In genomic region chr19:14042673-14043608, GRCh38 we compare ENCODE assay signal across 9 cellular contexts. TPM values are rescaled to one million over a fixed set of nuclear protein-coding genes. Genes with fewer than 3 reads are reported as not detected.
DNase-seq lines count a peak whose midpoint lies in the region; ATAC-seq, FAIRE-seq and TF ChIP-seq lines count a peak whose summit lies in the region.
"Not testable (repeated sequence)": the region's sequence is repeated elsewhere in the genome, so short reads cannot be mapped to it uniquely, and the experiment has no call there.
"Had no signal": no experiment of that assay in that cellular context is flagged by ENCODE, and none has a peak within 500 bp of the region (broad histone marks: within the 10 kb centered on the region; RNA-seq: fewer than 3 reads in every experiment).

No MANE protein-coding gene starts in this region.

- not testable (repeated sequence) for H3K36me3 Mint-ChIP-seq in brain; glutamatergic neuron (ENCODE audit: unreplicated experiment); naive B cell

- not testable (repeated sequence) for H3K4me1 Mint-ChIP-seq in brain; glutamatergic neuron (ENCODE audit: low read depth, unreplicated experiment)
- H3K4me1 Mint-ChIP-seq in naive B cell, result peaks cover 7 to 22% (median 18%) of the 10 kb centered on the region in 3 donors

- H3K27ac Mint-ChIP-seq in brain (peak overlapping the region in 3 of 5 experiments; percentile 41 to 53 (median 46)), naive B cell (peak overlapping the region in 5 of 6 donors; percentile 62 to 91 (median 89))
- H3K27ac Mint-ChIP-seq in glutamatergic neuron (ENCODE audit: unreplicated experiment), result not testable (repeated sequence)

- not testable (repeated sequence) for H3K9me3 Mint-ChIP-seq in brain; glutamatergic neuron (ENCODE audit: unreplicated experiment); naive B cell

- H3K36me3 ChIP-seq in suprapubic skin, result not testable (repeated sequence)

- ATAC-seq in naive B cell (ENCODE audit: low read depth in 2 of 2), result peak; percentile 75 to 78

- not testable (repeated sequence) for FAIRE-seq in D721Med (lab: Jason Lieb, UNC)
- FAIRE-seq in TTC549 (lab: Jason Lieb, UNC), result peak; percentile 25

- not testable (repeated sequence) for H3K27me3 ChIP-seq in suprapubic skin

- H3K27me3 Mint-ChIP-seq in brain; glutamatergic neuron (ENCODE audit: unreplicated experiment); naive B cell: not testable (repeated sequence)

- TF ChIP-seq CTCF in D721Med (IDR thresholded peaks at IDR 0.05; ENCODE audit: insufficient read depth, missing control alignments), result peak; percentile 44
- peak; percentile 63 for TF ChIP-seq CTCF in HFF-Myc (IDR thresholded peaks at IDR 0.05; ENCODE audit: low read depth, low read length, missing control alignments)
- peak; percentile 48 to 57 for TF ChIP-seq CTCF in brain (conservative IDR thresholded peaks at IDR 0.05)
- TF ChIP-seq CTCF in glutamatergic neuron (IDR thresholded peaks at IDR 0.05; ENCODE audit: partially characterized antibody, unreplicated experiment), result peak; percentile 61
- TF ChIP-seq CTCF in suprapubic skin (IDR thresholded peaks at IDR 0.05), result peak; percentile 9 to 45

- DNase-seq in D721Med (ENCODE audit: insufficient read length, low spot score), result peak; percentile 60
- DNase-seq in HFF-Myc (ENCODE audit: extremely low read depth, low read depth), result peak; percentile 81
- DNase-seq in NCI-H345 (lab: John Stamatoyannopoulos, UW), result peak; percentile 14
- peak; percentile 46 for DNase-seq in glutamatergic neuron
- DNase-seq in naive B cell; suprapubic skin (ENCODE audit: low spot score in 2 of 2): not testable (repeated sequence)

- 57% methylated on average over 18 of the region's 19 CpGs for WGBS in suprapubic skin

- H3K27ac ChIP-seq in suprapubic skin, result not testable (repeated sequence)

- not testable (repeated sequence) for H3K4me3 Mint-ChIP-seq in brain; glutamatergic neuron (ENCODE audit: unreplicated experiment)
- H3K4me3 Mint-ChIP-seq in naive B cell, result peak overlapping the region in 1 of 8 donors; percentile 25

- not testable (repeated sequence) for H3K4me1 ChIP-seq in suprapubic skin

- not testable (repeated sequence) for H3K9me3 ChIP-seq in suprapubic skin

- H3K4me3 ChIP-seq in HFF-Myc (replicated peaks; ENCODE audit: low read depth, low read length); suprapubic skin: not testable (repeated sequence)

- TF ChIP-seq EP300 in suprapubic skin (IDR thresholded peaks at IDR 0.05), result not testable (repeated sequence)

- TF ChIP-seq POLR2A in suprapubic skin (IDR thresholded peaks at IDR 0.05), result not testable (repeated sequence)

RNA-seq across cellular contexts. Expression of gene IL27RA, which starts 11.4 kb away (rescaled TPM):
- 2.5 TPM for polyA plus RNA-seq in brain (ENCODE audit: insufficient read depth, low read depth, low replicate concordance)
- not detected for total RNA-seq in glutamatergic neuron (ENCODE audit: unreplicated experiment)
- polyA plus RNA-seq in naive B cell (ENCODE audit: low read depth in 6 of 6), result 10 to 100 TPM; 38.5 to 55.6 (median 48.2) TPM
- total RNA-seq in suprapubic skin, result 1 to 10 TPM in 3 of 4 donors, under 1 TPM in 1; 0.76 to 2.5 (median 1.5) TPM

RNA-seq across cellular contexts. Expression of gene RLN3, which starts 15.0 kb away (rescaled TPM):
- polyA plus RNA-seq in brain (ENCODE audit: insufficient read depth, low read depth, low replicate concordance) (0.71 TPM), naive B cell (ENCODE audit: low read depth in 6 of 6) (not detected)
- total RNA-seq in glutamatergic neuron (ENCODE audit: unreplicated experiment) (not detected), suprapubic skin (not detected)
- total RNA-seq: posterior vena cava had no signal

RNA-seq across cellular contexts. Expression of gene PALM3, which starts 18.9 kb away (rescaled TPM):
- polyA plus RNA-seq in brain (ENCODE audit: insufficient read depth, low read depth, low replicate concordance), result 1.9 TPM
- total RNA-seq in glutamatergic neuron (ENCODE audit: unreplicated experiment), result 6.7 TPM
- polyA plus RNA-seq in naive B cell (ENCODE audit: low read depth in 6 of 6), result not detected
- not detected for total RNA-seq in suprapubic skin

RNA-seq across cellular contexts. Expression of gene MISP3, which starts 29.6 kb away (rescaled TPM):
- polyA plus RNA-seq in brain (ENCODE audit: insufficient read depth, low read depth, low replicate concordance) (22.6 TPM), naive B cell (ENCODE audit: low read depth in 6 of 6) (under 1 TPM in 3 of 6 donors, not detected in 3; 0.16 to 0.53 (median 0.20) TPM)
- total RNA-seq in glutamatergic neuron (ENCODE audit: unreplicated experiment) (2.2 TPM), suprapubic skin (10 to 100 TPM; 10.5 to 18.5 (median 15.9) TPM)

RNA-seq across cellular contexts. Expression of gene RFX1, which starts 36.8 kb away (rescaled TPM):
- polyA plus RNA-seq in brain (ENCODE audit: insufficient read depth, low read depth, low replicate concordance), result 17.4 TPM
- total RNA-seq in glutamatergic neuron (ENCODE audit: unreplicated experiment), result 9.4 TPM
- polyA plus RNA-seq in naive B cell (ENCODE audit: low read depth in 6 of 6), result 1 to 10 TPM in 3 of 6 donors, under 1 TPM in 3; 0.27 to 2.3 (median 1.1) TPM
- 10 to 100 TPM in 2 of 4 donors, 1 to 10 TPM in 2; 6.8 to 13.2 (median 10.1) TPM for total RNA-seq in suprapubic skin
